In the genomic region with DNA sequence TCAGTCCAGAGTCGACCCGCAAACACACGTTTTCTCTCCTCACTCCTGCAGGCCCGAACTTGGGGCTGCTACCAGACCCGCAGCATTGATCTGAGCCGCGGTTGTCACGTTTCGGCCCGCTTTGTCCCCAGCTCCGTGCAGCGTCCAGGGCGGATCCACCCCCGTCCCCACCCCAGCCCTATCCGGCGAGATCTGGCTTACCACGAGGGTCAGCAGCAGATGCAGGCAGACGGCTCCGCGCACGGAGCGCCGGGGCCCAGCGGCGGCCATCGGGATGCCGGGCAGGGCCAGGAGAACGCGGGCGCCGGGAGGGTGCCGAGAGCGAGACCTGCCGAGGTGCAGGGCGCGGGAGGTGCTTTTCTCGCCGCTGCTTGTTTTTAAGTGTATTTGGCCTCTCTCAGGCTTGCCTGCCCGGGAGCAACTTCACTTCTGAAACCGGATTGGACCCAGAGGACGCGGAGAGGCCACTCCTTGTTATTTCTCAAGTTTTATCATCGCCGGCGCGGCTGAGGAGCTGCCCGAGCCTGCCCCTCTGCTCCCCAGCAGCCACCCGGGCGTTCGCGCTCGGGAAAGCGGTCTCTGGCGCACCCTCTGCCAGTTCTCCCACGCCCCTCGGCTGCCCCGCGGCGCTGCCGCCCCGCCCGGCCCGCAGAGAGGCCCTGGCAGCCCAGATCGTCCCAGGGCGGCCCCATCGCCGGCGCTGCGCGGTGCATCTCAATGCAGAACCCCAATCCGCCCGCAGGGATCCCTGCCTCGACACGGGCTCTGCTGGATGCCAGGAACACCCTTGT, we compare ENCODE assay signal across 9 cellular contexts. TPM values are rescaled to one million over a fixed set of nuclear protein-coding genes. Genes with fewer than 3 reads are reported as not detected.
DNase-seq lines count a peak whose midpoint lies in the region; ATAC-seq, FAIRE-seq and TF ChIP-seq lines count a peak whose summit lies in the region.
"Had no signal": no experiment of that assay in that cellular context is flagged by ENCODE, and none has a peak within 500 bp of the region (broad histone marks: within the 10 kb centered on the region; RNA-seq: fewer than 3 reads in every experiment).

A gene (minus strand): TSS at position 352 of the 791 bp plus-strand sequence. CDS start 82 bp downstream, at position 270.

- dilution Hi-C loops in endothelial cell of umbilical vein (cut with MboI; ENCODE audit: extremely low pct_ligation_motif_present, low sequenced_read_pairs), result no loop called here

- peaks cover 3% of the 10 kb centered on the region for H3K4me1 ChIP-seq in endothelial cell of umbilical vein (ENCODE audit: control insufficient read depth, extremely low read depth, insufficient read depth, low read length)

- POLR2A ChIA-PET in CD4-positive, alpha-beta T cell (lab: Charles Lee), result no interaction called here
- POLR2A ChIA-PET in endothelial cell of umbilical vein (lab: Charles Lee), result no interaction called here

- H3K79me2 ChIP-seq in endothelial cell of umbilical vein (ENCODE audit: control insufficient read depth, insufficient read depth, low read length), result no peaks in the 10 kb centered on the region

- TF ChIP-seq POLR2A in endothelial cell of umbilical vein (IDR thresholded peaks at IDR 0.05; ENCODE audit: low read depth, low read length), result no peak

- CTCF ChIA-PET in CD4-positive, alpha-beta T cell (lab: Charles Lee), result no interaction called here
- CTCF ChIA-PET in endothelial cell of umbilical vein (lab: Charles Lee), result no interaction called here

- TF ChIP-seq CTCF in CD4-positive, alpha-beta T cell (IDR thresholded peaks at IDR 0.05), result no peak
- TF ChIP-seq CTCF in endothelial cell of umbilical vein (IDR thresholded peaks at IDR 0.05; ENCODE audit: extremely low read depth in 1 of 2, insufficient read depth in 1 of 2, low read depth in 1 of 2, low read length in 2 of 2), result no peak
- TF ChIP-seq CTCF in nephron (IDR thresholded peaks at IDR 0.05; ENCODE audit: unreplicated experiment in 3 of 3), result no peak

- H3K9ac ChIP-seq in endothelial cell of umbilical vein (replicated peaks; ENCODE audit: extremely low read depth, insufficient read depth, low read length), result no peak within 1 kb of the TSS

- no peaks in the 10 kb centered on the region for H3K9me1 ChIP-seq in endothelial cell of umbilical vein (replicated peaks; ENCODE audit: control insufficient read depth, extremely low read depth, insufficient read depth, low read length)

- H2AFZ ChIP-seq in endothelial cell of umbilical vein (ENCODE audit: low read depth, low read length), result peak within 1 kb of the TSS; percentile 55

- FAIRE-seq in endothelial cell of umbilical vein (lab: Jason Lieb, UNC), result no peak

- no peak within 1 kb of the TSS for H3K27ac ChIP-seq in CD4-positive, alpha-beta T cell (ENCODE audit: low read depth, low read length)
- H3K27ac ChIP-seq in endothelial cell of umbilical vein (ENCODE audit: insufficient read depth, low read depth, low read length), result no peak within 1 kb of the TSS

- H3K9me3 Mint-ChIP-seq in CD4-positive, alpha-beta T cell, result peaks cover 16% of the 10 kb centered on the region
- H3K9me3 Mint-ChIP-seq in nephron, result peaks cover 6% of the 10 kb centered on the region

- no peaks in the 10 kb centered on the region for H3K36me3 ChIP-seq in endothelial cell of umbilical vein (ENCODE audit: control insufficient read depth in 2 of 2, extremely low read depth in 1 of 2, insufficient read depth in 2 of 2, low read length in 2 of 2)

- no peak for DNase-seq in CD4-positive, alpha-beta T cell
- DNase-seq in NCI-H345 treated with DMSO at 0.1 percent for 48 hours (lab: John Stamatoyannopoulos, UW; ENCODE audit: unreplicated experiment) (peak; percentile 21), endothelial cell of umbilical vein (ENCODE audit: low read depth, low spot score) (no peak), HuH-7.5 (ENCODE audit: low spot score) (no peak)
- DNase-seq: NCI-H1694 had no signal

- H3K4me3 Mint-ChIP-seq in CD4-positive, alpha-beta T cell, result peak within 1 kb of the TSS; percentile 67
- peak within 1 kb of the TSS; percentile 92 to 96 (median 96) for H3K4me3 Mint-ChIP-seq in nephron

- no peaks in the 10 kb centered on the region for H3K36me3 Mint-ChIP-seq in CD4-positive, alpha-beta T cell (ENCODE audit: low read depth)
- H3K36me3 Mint-ChIP-seq in nephron (ENCODE audit: low read depth), result no peaks in the 10 kb centered on the region

- peaks cover 6% of the 10 kb centered on the region for H3K4me1 Mint-ChIP-seq in CD4-positive, alpha-beta T cell (ENCODE audit: low read depth)
- H3K4me1 Mint-ChIP-seq in nephron, result peaks cover 21% of the 10 kb centered on the region

- no peak within 1 kb of the TSS for H3K27ac Mint-ChIP-seq in CD4-positive, alpha-beta T cell
- peak within 1 kb of the TSS; percentile 88 to 96 (median 89) for H3K27ac Mint-ChIP-seq in nephron

- H3K4me2 ChIP-seq in endothelial cell of umbilical vein (ENCODE audit: insufficient read depth, low read length), result peak within 1 kb of the TSS; percentile 40

- no peaks in the 10 kb centered on the region for H4K20me1 ChIP-seq in endothelial cell of umbilical vein (replicated peaks; ENCODE audit: control insufficient read depth, extremely low read depth, insufficient read depth, low read length)

- intact Hi-C loops in CD4-positive, alpha-beta T cell (cut with DNase I, micrococcal nuclease), result no loop called here
- intact Hi-C loops in endothelial cell of umbilical vein (cut with micrococcal nuclease), result no loop called here

- H3K27me3 Mint-ChIP-seq in CD4-positive, alpha-beta T cell, result peaks cover 62% of the 10 kb centered on the region
- H3K27me3 Mint-ChIP-seq in nephron (ENCODE audit: low read depth), result peaks cover 88% of the 10 kb centered on the region

- H3K27me3 ChIP-seq in CD4-positive, alpha-beta T cell (ENCODE audit: control insufficient read depth, insufficient read depth, low read length), result peaks cover 31% of the 10 kb centered on the region
- peaks cover 27 to 49% of the 10 kb centered on the region in 2 experiments for H3K27me3 ChIP-seq in endothelial cell of umbilical vein (ENCODE audit: control insufficient read depth in 2 of 2, insufficient read depth in 2 of 2, low read length in 2 of 2)

- ATAC-seq in CD4-positive, alpha-beta T cell (ENCODE audit: poor library complexity), result no peak
- ATAC-seq in HG02623 (IDR thresholded peaks at IDR 0.05; ENCODE audit: unreplicated experiment) (no peak), GM21390 (IDR thresholded peaks at IDR 0.05; ENCODE audit: unreplicated experiment) (no peak), GM19351 (IDR thresholded peaks at IDR 0.05; ENCODE audit: unreplicated experiment) (no peak)

- H3K9me3 ChIP-seq in CD4-positive, alpha-beta T cell (ENCODE audit: control insufficient read depth, low read length), result no peaks in the 10 kb centered on the region
- no peaks in the 10 kb centered on the region for H3K9me3 ChIP-seq in endothelial cell of umbilical vein (replicated peaks; ENCODE audit: control insufficient read depth, insufficient read depth, low read length)

- no TSS peak for BruUV-seq in endothelial cell of umbilical vein (replicated peaks; lab: Mats Ljungman, UMichigan)

- peak within 1 kb of the TSS in 2 of 3 experiments; percentile 1 to 19 for H3K4me3 ChIP-seq in endothelial cell of umbilical vein (replicated peaks in 1 of 3; ENCODE audit: insufficient read depth in 1 of 3, low read depth in 1 of 3, low read length in 3 of 3)

TF ChIP-seq in endothelial cell of umbilical vein, 7 proteins besides CTCF, POLR2A, EP300 and RAD21:
- TF ChIP-seq MYC (IDR thresholded peaks at IDR 0.05; ENCODE audit: low read depth, low read length) (no peak), FOS (IDR thresholded peaks at IDR 0.05; ENCODE audit: borderline replicate concordance, insufficient read depth, low read length) (no peak), GATA2 (IDR thresholded peaks at IDR 0.05; ENCODE audit: insufficient read depth, insufficient read length, low read depth, low read length) (no peak), EZH2 (IDR thresholded peaks at IDR 0.05; ENCODE audit: borderline replicate concordance, low read depth, low read length, severe bottlenecking) (no peak), JUN (IDR thresholded peaks at IDR 0.05; ENCODE audit: borderline replicate concordance, insufficient read depth, insufficient read length, low read depth) (no peak), POLR2AphosphoS5 (IDR thresholded peaks at IDR 0.05; ENCODE audit: insufficient read depth, low read depth, low read length) (no peak)
- TF ChIP-seq, protein P1, sequence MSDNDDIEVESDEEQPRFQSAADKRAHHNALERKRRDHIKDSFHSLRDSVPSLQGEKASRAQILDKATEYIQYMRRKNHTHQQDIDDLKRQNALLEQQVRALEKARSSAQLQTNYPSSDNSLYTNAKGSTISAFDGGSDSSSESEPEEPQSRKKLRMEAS (IDR thresholded peaks at IDR 0.05; ENCODE audit: insufficient read depth, insufficient read length), result no peak

RNA-seq across cellular contexts. Expression of the gene that starts here (rescaled TPM):
- total RNA-seq in CD4-positive, alpha-beta T cell, result not detected
- 0.18 and 0.23 TPM in 2 replicates for total RNA-seq in endothelial cell of umbilical vein
- polyA plus RNA-seq in endothelial cell of umbilical vein, result 0.04 and 0.14 TPM in 2 replicates
- 0.04 and 0.05 TPM in 2 replicates for polyA plus RNA-seq in endothelial cell of umbilical vein (2011; cell fraction: cytosol; rRNA removed)
- polyA plus RNA-seq in endothelial cell of umbilical vein (2011; cell fraction: nucleus; rRNA removed), result 0.14 and 0.15 TPM in 2 replicates
- polyA plus RNA-seq in endothelial cell of umbilical vein (2012), result 0.05 and 0.50 TPM in 2 replicates
- 0.19 TPM in 1 of 2 replicates, not detected in the other for polyA minus RNA-seq in endothelial cell of umbilical vein
- polyA minus RNA-seq in endothelial cell of umbilical vein (2011; cell fraction: cytosol; rRNA and poly(A)+ RNA removed), result not detected
- polyA minus RNA-seq in endothelial cell of umbilical vein (2011; cell fraction: nucleus; rRNA and poly(A)+ RNA removed), result 0.10 and 0.14 TPM in 2 replicates
